ENCODE assay signal across 8 cellular contexts in the genomic region with DNA sequence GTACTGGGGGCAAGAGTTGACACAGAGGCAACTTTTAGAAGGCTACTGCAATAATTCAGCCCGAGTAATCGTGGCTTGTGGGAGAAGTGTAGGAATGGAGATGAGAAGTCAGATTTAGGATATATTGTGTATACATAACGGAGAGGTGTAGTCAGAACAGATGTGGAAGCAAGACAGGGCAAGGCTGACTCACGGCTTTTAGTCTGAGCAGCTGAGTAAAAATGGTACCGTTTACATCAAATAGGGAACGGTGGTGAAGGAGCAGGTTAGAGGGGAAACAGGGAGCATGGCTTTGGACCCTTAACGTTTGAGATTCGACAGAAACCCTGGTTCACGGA. TPM values are rescaled to one million over a fixed set of nuclear protein-coding genes. Genes with fewer than 3 reads are reported as not detected.
DNase-seq lines count a peak whose midpoint lies in the region; ATAC-seq, FAIRE-seq and TF ChIP-seq lines count a peak whose summit lies in the region.

No MANE protein-coding gene starts in this region.

- H3K27ac ChIP-seq in kidney (ENCODE audit: low read depth in 2 of 2, low read length in 2 of 2) = peak overlapping the region; percentile 98 to 100

- DNase-seq in GM03348 (ENCODE audit: low spot score) (peak; percentile 71), LoVo (ENCODE audit: low spot score) (peak; percentile 14), amniotic epithelial cell (ENCODE audit: low read depth) (peak; percentile 89), kidney (no peak), ureter (ENCODE audit: low spot score) (no peak)
- peak; percentile 2 for DNase-seq in stimulated activated CD8-positive, alpha-beta memory T cell treated with anti-CD3 and anti-CD28 coated beads, Interleukin-15, amount 100 ng/mL, for 1 hour (ENCODE audit: low read depth)
- DNase-seq in central memory CD4-positive, alpha-beta T cell = no peak

- intact Hi-C loops in kidney (cut with DNase I) = no loop called here

- peak overlapping the region; percentile 67 to 78 for H3K4me3 ChIP-seq in kidney (ENCODE audit: low read length in 2 of 2)

- TF ChIP-seq CTCF in kidney (IDR thresholded peaks at IDR 0.05; ENCODE audit: borderline replicate concordance, extremely low read depth, insufficient read depth) = no peak

- peak; percentile 8 for ATAC-seq in GM21515 (IDR thresholded peaks at IDR 0.05; ENCODE audit: unreplicated experiment)

- peaks cover 9 to 10% of the 10 kb centered on the region in 2 donors for H3K4me1 ChIP-seq in kidney (ENCODE audit: control insufficient read depth in 1 of 2, insufficient read depth in 1 of 2, low read depth in 1 of 2, low read length in 2 of 2)

- FAIRE-seq in kidney (lab: Jason Lieb, UNC) = no peak

- no peaks in the 10 kb centered on the region for H3K9me3 ChIP-seq in kidney (ENCODE audit: control insufficient read depth in 1 of 2, low read length in 2 of 2)

- H3K36me3 ChIP-seq in kidney (ENCODE audit: control insufficient read depth in 1 of 2, insufficient read depth in 2 of 2, low read length in 2 of 2) = no peaks in the 10 kb centered on the region

- H3K9ac ChIP-seq in kidney (ENCODE audit: low read length in 2 of 2) = peak overlapping the region; percentile 72 to 95

RNA-seq across cellular contexts. Expression of a gene that starts 0.8 kb away (rescaled TPM):
- total RNA-seq in kidney (114 TPM), ureter (119 TPM)
- polyA plus RNA-seq in kidney (ENCODE audit: insufficient read depth, low read depth, low replicate concordance) = 49.3 TPM

Comparison
In these comparisons a context has a peak if more than half of its experiments do, and no peak if none do; other contexts are left out.
1. DNase-seq: peak in GM03348 (single experiment), LoVo (single experiment), amniotic epithelial cell (single experiment) and stimulated activated CD8-positive, alpha-beta memory T cell treated with anti-CD3 and anti-CD28 coated beads, Interleukin-15, amount 100 ng/mL, for 1 hour (single experiment); none in kidney (single experiment), central memory CD4-positive, alpha-beta T cell (single experiment) and ureter (single experiment).